11 cellular contexts compared by ENCODE assay signal in genomic region chr11:133950874-133951483, GRCh38. TPM values are rescaled to one million over a fixed set of nuclear protein-coding genes. Genes with fewer than 3 reads are reported as not detected.
DNase-seq lines count a peak whose midpoint lies in the region; ATAC-seq, FAIRE-seq and TF ChIP-seq lines count a peak whose summit lies in the region.
"Had no signal": no experiment of that assay in that cellular context is flagged by ENCODE, and none has a peak within 500 bp of the region (broad histone marks: within the 10 kb centered on the region; RNA-seq: fewer than 3 reads in every experiment).

No MANE protein-coding gene starts in this region.

- peak overlapping the region; percentile 28; the same call in 1 of the 2 replicates for H3K27ac ChIP-seq in HEK293 (ENCODE audit: extremely low read depth, low read depth, low read length)
- peak overlapping the region; percentile 25 to 80 for H3K27ac ChIP-seq in breast epithelium
- no peak overlapping the region for H3K27ac ChIP-seq in keratinocyte (ENCODE audit: control insufficient read depth, insufficient read depth, low read length)
- H3K27ac ChIP-seq: foreskin keratinocyte had no signal

- intact Hi-C loops in breast epithelium (cut with DNase I; ENCODE audit: low total_unique reads): no loop called here

- H4K20me1 ChIP-seq in keratinocyte (ENCODE audit: control insufficient read depth, extremely low read depth, insufficient read depth, low read length): no peaks in the 10 kb centered on the region

- H3K4me2 ChIP-seq in keratinocyte (ENCODE audit: control insufficient read depth, extremely low read depth, insufficient read depth, low read depth, low read length) (peak overlapping the region; percentile 51), skeletal muscle satellite cell (ENCODE audit: low read length) (peak overlapping the region; percentile 25)

- FAIRE-seq in keratinocyte (lab: Jason Lieb, UNC): no peak

- peak overlapping the region; percentile 33 for H2AFZ ChIP-seq in keratinocyte (ENCODE audit: control insufficient read depth, low read length)

- H3K4me1 ChIP-seq in HEK293 (ENCODE audit: control insufficient read depth, insufficient read depth, low read length) (peaks cover 14% of the 10 kb centered on the region), breast epithelium (peaks cover 5 to 13% of the 10 kb centered on the region in 2 donors), keratinocyte (ENCODE audit: control insufficient read depth, extremely low read depth, insufficient read depth, low read length) (peaks cover 10% of the 10 kb centered on the region), skeletal muscle satellite cell (ENCODE audit: control insufficient read depth, insufficient read depth, low read length) (peaks cover 3% of the 10 kb centered on the region)
- H3K4me1 ChIP-seq: foreskin keratinocyte had no signal

- dilution Hi-C loops in keratinocyte (cut with MboI; ENCODE audit: extremely low pct_ligation_motif_present, low sequenced_read_pairs): no loop called here

- H3K27me3 ChIP-seq in breast epithelium (peaks cover 0 to 64% of the 10 kb centered on the region in 2 donors), keratinocyte (ENCODE audit: control insufficient read depth, extremely low read depth, insufficient read depth, low read length) (peaks cover 44% of the 10 kb centered on the region), skeletal muscle satellite cell (ENCODE audit: control insufficient read depth, insufficient read depth, low read length) (peaks cover 60% of the 10 kb centered on the region)

- no peak overlapping the region for H3K9ac ChIP-seq in keratinocyte (ENCODE audit: control insufficient read depth, extremely low read depth, insufficient read depth, low read length)
- no peak overlapping the region for H3K9ac ChIP-seq in skeletal muscle satellite cell (ENCODE audit: low read depth, low read length)

- H3K9me3 ChIP-seq in HEK293 (ENCODE audit: control insufficient read depth, insufficient read depth, low read depth, low read length): no peaks in the 10 kb centered on the region
- no peaks in the 10 kb centered on the region for H3K9me3 ChIP-seq in breast epithelium
- H3K9me3 ChIP-seq in keratinocyte (ENCODE audit: control insufficient read depth, low read depth, low read length): no peaks in the 10 kb centered on the region
- no peaks in the 10 kb centered on the region for H3K9me3 ChIP-seq in skeletal muscle satellite cell (replicated peaks; ENCODE audit: low read length)
- H3K9me3 ChIP-seq: tibial nerve had no signal

- ATAC-seq in SK-N-SH treated with all-trans-retinoic acid at 6 μM for 48 hours: no peak

- TF ChIP-seq CTCF in HEK293 (tag by site-specific recombination; IDR thresholded peaks at IDR 0.05): no peak
- no peak for TF ChIP-seq CTCF in breast epithelium (IDR thresholded peaks at IDR 0.05)
- no peak for TF ChIP-seq CTCF in keratinocyte (optimal IDR thresholded peaks at IDR 0.05 in 1 of 3, IDR thresholded peaks at IDR 0.05 in 1 of 3, conservative IDR thresholded peaks at IDR 0.05 in 1 of 3; ENCODE audit: extremely low read depth in 1 of 3, insufficient read depth in 2 of 3, low read length in 3 of 3)

- no peaks in the 10 kb centered on the region for H3K9me1 ChIP-seq in keratinocyte (ENCODE audit: control insufficient read depth, extremely low read depth, insufficient read depth, low read length)

- H3K4me3 ChIP-seq in HEK293 (ENCODE audit: low read depth, low read length): no peak overlapping the region; the same call in 1 of the 2 replicates
- H3K4me3 ChIP-seq in breast epithelium: peak overlapping the region; percentile 31 to 59 (median 39)
- no peak overlapping the region for H3K4me3 ChIP-seq in keratinocyte (ENCODE audit: control insufficient read depth in 2 of 3, extremely low read depth in 1 of 3, insufficient read depth in 2 of 3, low read depth in 1 of 3, low read length in 3 of 3)
- no peak overlapping the region for H3K4me3 ChIP-seq in skeletal muscle satellite cell (ENCODE audit: low read length)

- no peaks in the 10 kb centered on the region for H3K79me2 ChIP-seq in keratinocyte (ENCODE audit: control insufficient read depth, insufficient read depth, low read length)

- DNase-seq in breast epithelium (ENCODE audit: low spot score in 2 of 2) (no peak), keratinocyte (ENCODE audit: low read depth, low spot score) (no peak), SK-N-DZ (ENCODE audit: low spot score) (no peak), NCI-H774 (lab: John Stamatoyannopoulos, UW) (no peak)
- DNase-seq in activated CD4-positive, alpha-beta T cell treated with anti-CD3 and anti-CD28 coated beads, Interleukin-2, amount 50 U/mL, for 1 hour: no peak
- DNase-seq: foreskin keratinocyte; stimulated activated CD4-positive, alpha-beta T cell treated with anti-CD3 and anti-CD28 coated beads, Interleukin-2, amount 100 ng/mL, for 24 hours had no signal

- POLR2A ChIA-PET in HEK293 (lab: Yijun Ruan, JAX): no interaction called here

- no peak for TF ChIP-seq POLR2A in breast epithelium (IDR thresholded peaks at IDR 0.05)

- CTCF ChIA-PET in HEK293 (lab: Yijun Ruan, JAX): interaction anchor here (0.7 kb wide), 1 partner anchor 23 kb away, joined by 3 read pairs; no protein-coding TSS in a partner anchor

- H3K36me3 ChIP-seq in HEK293 (ENCODE audit: control insufficient read depth in 2 of 2, insufficient read depth in 1 of 2, low read length in 2 of 2) (no peaks in the 10 kb centered on the region), breast epithelium (no peaks in the 10 kb centered on the region), keratinocyte (ENCODE audit: control insufficient read depth in 2 of 2, extremely low read depth in 1 of 2, insufficient read depth in 2 of 2, low read length in 2 of 2) (no peaks in the 10 kb centered on the region), skeletal muscle satellite cell (ENCODE audit: insufficient read depth, low read length) (no peaks in the 10 kb centered on the region)
- H3K36me3 ChIP-seq: tibial nerve had no signal

TF ChIP-seq in HEK293, 187 proteins besides CTCF, POLR2A, EP300 and RAD21 (continues in another document):
- TF ChIP-seq SCRT1 (tag by site-specific recombination; IDR thresholded peaks at IDR 0.05; ENCODE audit: borderline replicate concordance) (no peak), HOXD13 (CRISPR knock-in tag; IDR thresholded peaks at IDR 0.05; ENCODE audit: borderline replicate concordance) (no peak), ZNF341 (tag by site-specific recombination; IDR thresholded peaks at IDR 0.05; ENCODE audit: low read depth) (peak; percentile 31), EGR2 (tag by site-specific recombination; IDR thresholded peaks at IDR 0.05; ENCODE audit: low read depth) (0 out of 2 replicates have a peak, but pooled peaks have one; percentile 4), ZBTB44 (tag by site-specific recombination; IDR thresholded peaks at IDR 0.05) (no peak), ZNF354C (tag by site-specific recombination; IDR thresholded peaks at IDR 0.05; ENCODE audit: borderline replicate concordance, low read depth) (no peak)

TF ChIP-seq in SK-N-SH treated with all-trans-retinoic acid at 6 μM for 48 hours, 23 proteins besides CTCF, POLR2A, EP300 and RAD21 (continues in another document):
- TF ChIP-seq ARNTL (CRISPR knock-in tag; IDR thresholded peaks at IDR 0.05; ENCODE audit: borderline replicate concordance, low read depth): no peak
- TF ChIP-seq ZNF70 (CRISPR knock-in tag; IDR thresholded peaks at IDR 0.05): no peak
- TF ChIP-seq TOX (CRISPR knock-in tag; IDR thresholded peaks at IDR 0.05; ENCODE audit: borderline replicate concordance): no peak
- TF ChIP-seq TCF4 (CRISPR knock-in tag; IDR thresholded peaks at IDR 0.05; ENCODE audit: borderline replicate concordance): no peak
- TF ChIP-seq ZNF8 (CRISPR knock-in tag; IDR thresholded peaks at IDR 0.05): no peak
- no peak for TF ChIP-seq CSRNP3 (CRISPR knock-in tag; IDR thresholded peaks at IDR 0.05)
- no peak for TF ChIP-seq POU6F1 (CRISPR knock-in tag; IDR thresholded peaks at IDR 0.05; ENCODE audit: borderline replicate concordance, low read depth)
- TF ChIP-seq OSR1 (CRISPR knock-in tag; IDR thresholded peaks at IDR 0.05): no peak
- TF ChIP-seq ESRRG (CRISPR knock-in tag; IDR thresholded peaks at IDR 0.05): no peak

RNA-seq across cellular contexts. Expression of gene IGSF9B, which starts 5.8 kb away (rescaled TPM):
- total RNA-seq in breast epithelium: 1 to 10 TPM in 2 of 3 donors, under 1 TPM in 1; 0.64 to 4.5 (median 3.3) TPM
- polyA plus RNA-seq in keratinocyte: 0.30 to 0.66 TPM (median 0.36 TPM) in 3 replicates
- polyA plus RNA-seq in keratinocyte (2011; ENCODE audit: low read depth): 1.5 TPM
- 0.26 TPM in 2 replicates for polyA plus RNA-seq in keratinocyte (2011; cell fraction: cytosol; rRNA removed)
- 1.5 and 1.6 TPM in 2 replicates for polyA plus RNA-seq in keratinocyte (2011; cell fraction: nucleus; rRNA removed)
- 0.34 and 1.7 TPM in 2 replicates for polyA plus RNA-seq in keratinocyte (2012; ENCODE audit: low replicate concordance)
- polyA minus RNA-seq in keratinocyte: 2.4 to 5.6 TPM (median 4.4 TPM) in 3 replicates
- not detected for polyA minus RNA-seq in keratinocyte (2011; cell fraction: cytosol; rRNA and poly(A)+ RNA removed)
- 1.5 and 3.0 TPM in 2 replicates for polyA minus RNA-seq in keratinocyte (2011; cell fraction: nucleus; rRNA and poly(A)+ RNA removed)
- total RNA-seq in skeletal muscle satellite cell (2012; rRNA removed): 0.51 and 3.5 TPM in 2 replicates
- 0.98 and 11.7 TPM in 2 replicates for polyA plus RNA-seq in SK-N-DZ (2014; cell fraction: cytosol; rRNA removed)
- 0.64 and 3.8 TPM in 2 replicates for polyA plus RNA-seq in SK-N-DZ (2014; cell fraction: nucleus; rRNA removed)

Comparison
In these comparisons a context has a peak if more than half of its experiments do, and no peak if none do; other contexts are left out.
1. H3K4me3 ChIP-seq: peak in breast epithelium (3 of 3); none in HEK293 (single experiment), keratinocyte (0 of 3) and skeletal muscle satellite cell (single experiment).